ENCODE assay signal across 1 cellular context in the genomic region with DNA sequence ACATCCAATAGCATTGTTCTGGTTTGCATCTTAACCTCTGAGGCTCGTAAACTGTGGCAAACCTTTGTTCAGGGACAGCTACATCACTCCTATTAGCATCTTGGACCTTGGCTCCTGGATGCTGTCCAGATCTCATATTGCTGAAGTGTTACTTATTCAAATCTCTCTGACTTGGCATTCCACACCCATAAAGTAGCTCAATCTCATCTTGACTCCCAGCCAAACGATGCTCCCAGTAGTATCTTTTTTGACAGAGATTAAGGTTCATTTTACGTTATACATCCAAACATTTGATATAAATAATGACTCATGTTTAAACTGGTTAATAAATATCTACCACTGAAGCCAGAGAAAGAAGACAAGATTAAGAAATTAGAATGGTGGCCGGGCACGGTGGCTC.
TF ChIP-seq lines count a peak whose summit lies in the region.

No MANE protein-coding gene starts in this region.

TF ChIP-seq in HepG2, 621 proteins besides CTCF, POLR2A, EP300 and RAD21:
- no peak for TF ChIP-seq SRF (IDR thresholded peaks at IDR 0.05; ENCODE audit: low read depth, low read length)
- no peak for TF ChIP-seq ZNF879 (CRISPR knock-in tag; IDR thresholded peaks at IDR 0.05)
- TF ChIP-seq PRDM15 (CRISPR knock-in tag; IDR thresholded peaks at IDR 0.05), result no peak
- 0 out of 2 replicates have a peak, but pooled peaks have one; percentile 34 for TF ChIP-seq SOX5 (CRISPR knock-in tag; IDR thresholded peaks at IDR 0.05; ENCODE audit: borderline replicate concordance)
- TF ChIP-seq SOX6 (IDR thresholded peaks at IDR 0.05), result no peak
- TF ChIP-seq SOX6 (CRISPR knock-in tag; IDR thresholded peaks at IDR 0.05), result 0 out of 2 replicates have a peak, but pooled peaks have one; percentile 19
- no peak for TF ChIP-seq MAZ (IDR thresholded peaks at IDR 0.05; ENCODE audit: borderline replicate concordance, low read depth, low read length)
- no peak for TF ChIP-seq MAZ (CRISPR knock-in tag; IDR thresholded peaks at IDR 0.05; ENCODE audit: low read depth)
- no peak for TF ChIP-seq SNRNP70 (IDR thresholded peaks at IDR 0.05; ENCODE audit: low read depth, low read length)
- no peak for TF ChIP-seq SOX13 (IDR thresholded peaks at IDR 0.05)
- TF ChIP-seq SOX13 (CRISPR knock-in tag; conservative IDR thresholded peaks at IDR 0.05 in 1 of 2, IDR thresholded peaks at IDR 0.05 in 1 of 2), result peak in 1 of 2 experiments; percentile 46; a peak in 1 of 4 replicates
- TF ChIP-seq FOSL2 (CRISPR knock-in tag; IDR thresholded peaks at IDR 0.05), result no peak
- TF ChIP-seq TERF1 (CRISPR knock-in tag; IDR thresholded peaks at IDR 0.05), result no peak
- no peak for TF ChIP-seq ZNF678 (CRISPR knock-in tag; IDR thresholded peaks at IDR 0.05)
- TF ChIP-seq BRCA1 (CRISPR knock-in tag; IDR thresholded peaks at IDR 0.05), result no peak
- TF ChIP-seq, protein P1, sequence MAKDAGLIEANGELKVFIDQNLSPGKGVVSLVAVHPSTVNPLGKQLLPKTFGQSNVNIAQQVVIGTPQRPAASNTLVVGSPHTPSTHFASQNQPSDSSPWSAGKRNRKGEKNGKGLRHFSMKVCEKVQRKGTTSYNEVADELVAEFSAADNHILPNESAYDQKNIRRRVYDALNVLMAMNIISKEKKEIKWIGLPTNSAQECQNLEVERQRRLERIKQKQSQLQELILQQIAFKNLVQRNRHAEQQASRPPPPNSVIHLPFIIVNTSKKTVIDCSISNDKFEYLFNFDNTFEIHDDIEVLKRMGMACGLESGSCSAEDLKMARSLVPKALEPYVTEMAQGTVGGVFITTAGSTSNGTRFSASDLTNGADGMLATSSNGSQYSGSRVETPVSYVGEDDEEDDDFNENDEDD (CRISPR knock-in tag; IDR thresholded peaks at IDR 0.05; ENCODE audit: borderline replicate concordance), result no peak
- TF ChIP-seq, protein P2, sequence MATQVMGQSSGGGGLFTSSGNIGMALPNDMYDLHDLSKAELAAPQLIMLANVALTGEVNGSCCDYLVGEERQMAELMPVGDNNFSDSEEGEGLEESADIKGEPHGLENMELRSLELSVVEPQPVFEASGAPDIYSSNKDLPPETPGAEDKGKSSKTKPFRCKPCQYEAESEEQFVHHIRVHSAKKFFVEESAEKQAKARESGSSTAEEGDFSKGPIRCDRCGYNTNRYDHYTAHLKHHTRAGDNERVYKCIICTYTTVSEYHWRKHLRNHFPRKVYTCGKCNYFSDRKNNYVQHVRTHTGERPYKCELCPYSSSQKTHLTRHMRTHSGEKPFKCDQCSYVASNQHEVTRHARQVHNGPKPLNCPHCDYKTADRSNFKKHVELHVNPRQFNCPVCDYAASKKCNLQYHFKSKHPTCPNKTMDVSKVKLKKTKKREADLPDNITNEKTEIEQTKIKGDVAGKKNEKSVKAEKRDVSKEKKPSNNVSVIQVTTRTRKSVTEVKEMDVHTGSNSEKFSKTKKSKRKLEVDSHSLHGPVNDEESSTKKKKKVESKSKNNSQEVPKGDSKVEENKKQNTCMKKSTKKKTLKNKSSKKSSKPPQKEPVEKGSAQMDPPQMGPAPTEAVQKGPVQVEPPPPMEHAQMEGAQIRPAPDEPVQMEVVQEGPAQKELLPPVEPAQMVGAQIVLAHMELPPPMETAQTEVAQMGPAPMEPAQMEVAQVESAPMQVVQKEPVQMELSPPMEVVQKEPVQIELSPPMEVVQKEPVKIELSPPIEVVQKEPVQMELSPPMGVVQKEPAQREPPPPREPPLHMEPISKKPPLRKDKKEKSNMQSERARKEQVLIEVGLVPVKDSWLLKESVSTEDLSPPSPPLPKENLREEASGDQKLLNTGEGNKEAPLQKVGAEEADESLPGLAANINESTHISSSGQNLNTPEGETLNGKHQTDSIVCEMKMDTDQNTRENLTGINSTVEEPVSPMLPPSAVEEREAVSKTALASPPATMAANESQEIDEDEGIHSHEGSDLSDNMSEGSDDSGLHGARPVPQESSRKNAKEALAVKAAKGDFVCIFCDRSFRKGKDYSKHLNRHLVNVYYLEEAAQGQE (IDR thresholded peaks at IDR 0.05; ENCODE audit: borderline replicate concordance in 1 of 2, low read depth in 1 of 2, low read length in 2 of 2), result peak in 1 of 2 experiments; percentile 50; a peak in 2 of 4 replicates
- TF ChIP-seq GATAD2A (CRISPR knock-in tag; IDR thresholded peaks at IDR 0.05), result 0 out of 2 replicates have a peak, but pooled peaks have one; percentile 18
- TF ChIP-seq HNF4A (CRISPR knock-in tag; IDR thresholded peaks at IDR 0.05), result peak; percentile 55
